Comparison of ENCODE assay signal across 16 cellular contexts in the genomic region with DNA sequence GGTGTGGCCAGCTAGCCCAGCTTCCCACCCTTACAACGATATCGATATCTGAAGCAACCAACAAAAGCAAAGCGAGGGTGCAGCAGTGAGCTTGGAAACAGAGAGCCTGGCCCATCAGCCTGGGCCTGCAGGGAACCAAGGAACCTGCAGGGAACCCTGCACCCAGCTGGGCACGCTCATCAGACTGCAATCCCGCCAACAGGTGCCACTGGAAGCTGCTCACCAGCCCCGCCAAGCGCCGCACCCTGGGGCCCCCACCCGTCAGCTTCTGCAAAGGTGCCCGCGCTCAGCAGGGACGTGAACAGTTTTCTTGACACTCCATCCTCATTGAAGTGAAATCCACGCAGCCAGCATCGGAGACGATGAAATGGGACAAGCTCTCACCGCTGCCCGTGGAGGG.
DNase-seq lines count a peak whose midpoint lies in the region; ATAC-seq, FAIRE-seq and TF ChIP-seq lines count a peak whose summit lies in the region.
"Had no signal": no experiment of that assay in that cellular context is flagged by ENCODE, and none has a peak within 500 bp of the region (broad histone marks: within the 10 kb centered on the region; RNA-seq: fewer than 3 reads in every experiment).

No MANE protein-coding gene starts in this region.

- DNase-seq in Right ventricle myocardium inferior (ENCODE audit: missing footprints) (peak; percentile 34), right atrium auricular region (ENCODE audit: low spot score) (no peak), HCT116 (ENCODE audit: low read depth, low spot score) (peak; percentile 45), NCI-H2171 treated with DMSO at 0.1 percent for 48 hours (lab: John Stamatoyannopoulos, UW) (peak; percentile 82), kidney (peak; percentile 44), NCI-H2081 (lab: John Stamatoyannopoulos, UW) (no peak), NCI-H187 treated with DMSO at 0.1 percent for 48 hours (lab: John Stamatoyannopoulos, UW) (no peak), NCI-H1694 treated with DMSO at 0.1 percent for 48 hours (lab: John Stamatoyannopoulos, UW) (no peak)
- DNase-seq: 8988T; Calu3; CD4-positive, alpha-beta memory T cell; DMS79 treated with DMSO at 0.1 percent for 48 hours; GF-D8; GOT3; H7 had no signal

- no peak for TF ChIP-seq CTCF in right atrium auricular region (IDR thresholded peaks at IDR 0.05)
- peak; percentile 43 to 52 (median 44); a peak in 3 of 6 replicates for TF ChIP-seq CTCF in HCT116 (IDR thresholded peaks at IDR 0.05 in 2 of 3, conservative IDR thresholded peaks at IDR 0.05 in 1 of 3; ENCODE audit: borderline replicate concordance in 1 of 3, insufficient read depth in 1 of 3, low read depth in 2 of 3, low read length in 2 of 3)
- no peak for TF ChIP-seq CTCF in kidney (IDR thresholded peaks at IDR 0.05; ENCODE audit: borderline replicate concordance, extremely low read depth, insufficient read depth)

- no peak for TF ChIP-seq POLR2A in HCT116 (IDR thresholded peaks at IDR 0.05; ENCODE audit: borderline replicate concordance, extremely low read depth, insufficient read depth, insufficient read length)

- H3K4me3 ChIP-seq in right atrium auricular region (no peak overlapping the region), HCT116 (replicated peaks in 1 of 2; ENCODE audit: low read depth in 1 of 2, low read length in 2 of 2) (no peak overlapping the region), kidney (ENCODE audit: low read length in 2 of 2) (no peak overlapping the region)
- H3K4me3 ChIP-seq: BLaER1 had no signal

- H3K4me2 ChIP-seq in HCT116 (ENCODE audit: low read length): no peak overlapping the region
- H3K4me2 ChIP-seq: BLaER1 had no signal

- H3K9ac ChIP-seq in HCT116 (ENCODE audit: low read length): no peak overlapping the region
- no peak overlapping the region for H3K9ac ChIP-seq in kidney (ENCODE audit: low read length in 2 of 2)
- H3K9ac ChIP-seq: BLaER1 had no signal

- no peaks in the 10 kb centered on the region for H3K9me3 ChIP-seq in right atrium auricular region
- no peaks in the 10 kb centered on the region for H3K9me3 ChIP-seq in HCT116 (ENCODE audit: control insufficient read depth in 1 of 2, insufficient read depth in 1 of 2, low read depth in 1 of 2, low read length in 2 of 2)
- H3K9me3 ChIP-seq in kidney (ENCODE audit: control insufficient read depth in 1 of 2, low read length in 2 of 2): no peaks in the 10 kb centered on the region
- H3K9me3 ChIP-seq: BLaER1 had no signal

- FAIRE-seq in kidney (lab: Jason Lieb, UNC): no peak

- CTCF ChIA-PET in HCT116 (lab: Charles Lee): interaction anchor here (1.0 to 5.9 kb wide), 3 partner anchors 11 to 31 kb away, joined by 4 to 20 read pairs (median 5); no protein-coding TSS in a partner anchor

- no TSS peak for BruUV-seq in HCT116 (replicated peaks; lab: Mats Ljungman, UMichigan)

- no peaks in the 10 kb centered on the region for H3K79me2 ChIP-seq in HCT116 (ENCODE audit: insufficient read depth, low read length)

- H3K27ac ChIP-seq in right atrium auricular region (no peak overlapping the region), HCT116 (ENCODE audit: low read depth, low read length) (no peak overlapping the region), kidney (ENCODE audit: low read depth in 2 of 2, low read length in 2 of 2) (no peak overlapping the region)
- H3K27ac ChIP-seq: BLaER1 had no signal

- POLR2A ChIA-PET in HCT116 (lab: Charles Lee): no interaction called here

- no peak overlapping the region for H2AFZ ChIP-seq in HCT116 (ENCODE audit: low read depth, low read length, poor library complexity, severe bottlenecking)

- H3K4me1 ChIP-seq in right atrium auricular region (no peaks in the 10 kb centered on the region), HCT116 (ENCODE audit: control insufficient read depth in 1 of 2, insufficient read depth in 2 of 2, low read length in 2 of 2) (no peaks in the 10 kb centered on the region; a peak in 1 of 4 replicates), kidney (ENCODE audit: control insufficient read depth in 1 of 2, insufficient read depth in 1 of 2, low read depth in 1 of 2, low read length in 2 of 2) (no peaks in the 10 kb centered on the region)

- H3K36me3 ChIP-seq in right atrium auricular region (no peaks in the 10 kb centered on the region), HCT116 (ENCODE audit: control insufficient read depth in 1 of 2, insufficient read depth in 2 of 2, low read length in 2 of 2) (no peaks in the 10 kb centered on the region), kidney (ENCODE audit: control insufficient read depth in 1 of 2, insufficient read depth in 2 of 2, low read length in 2 of 2) (no peaks in the 10 kb centered on the region)
- H3K36me3 ChIP-seq: BLaER1 had no signal

- H4K20me1 ChIP-seq in HCT116 (ENCODE audit: insufficient read depth): no peaks in the 10 kb centered on the region
- H4K20me1 ChIP-seq: BLaER1 had no signal

- peak; percentile 31; the same call in 1 of the 2 replicates for TF ChIP-seq RAD21 in HCT116 (IDR thresholded peaks at IDR 0.05; ENCODE audit: low read depth)

- intact Hi-C loops in Right ventricle myocardium inferior (cut with DNase I): no loop called here
- intact Hi-C loops in HCT116 (cut with micrococcal nuclease): no loop called here
- intact Hi-C loops in kidney (cut with DNase I): no loop called here

- RAD21 ChIA-PET in HCT116 (lab: Charles Lee; ENCODE audit: low non-redundant PET in 1 of 2, low total read pairs in 2 of 2, uncharacterized antibody in 2 of 2, unreplicated experiment in 2 of 2): no interaction called here

- no peak for ATAC-seq in Right ventricle myocardium inferior
- ATAC-seq in HCT116: peak; percentile 94

- no peaks in the 10 kb centered on the region for H3K27me3 ChIP-seq in right atrium auricular region
- H3K27me3 ChIP-seq in HCT116 (ENCODE audit: insufficient read depth, low read length): peaks cover 90% of the 10 kb centered on the region

- H3K9me2 ChIP-seq in HCT116 (ENCODE audit: insufficient read depth): no peaks in the 10 kb centered on the region

TF ChIP-seq in HCT116, 20 proteins besides CTCF, POLR2A, EP300 and RAD21:
- TF ChIP-seq, protein P1, sequence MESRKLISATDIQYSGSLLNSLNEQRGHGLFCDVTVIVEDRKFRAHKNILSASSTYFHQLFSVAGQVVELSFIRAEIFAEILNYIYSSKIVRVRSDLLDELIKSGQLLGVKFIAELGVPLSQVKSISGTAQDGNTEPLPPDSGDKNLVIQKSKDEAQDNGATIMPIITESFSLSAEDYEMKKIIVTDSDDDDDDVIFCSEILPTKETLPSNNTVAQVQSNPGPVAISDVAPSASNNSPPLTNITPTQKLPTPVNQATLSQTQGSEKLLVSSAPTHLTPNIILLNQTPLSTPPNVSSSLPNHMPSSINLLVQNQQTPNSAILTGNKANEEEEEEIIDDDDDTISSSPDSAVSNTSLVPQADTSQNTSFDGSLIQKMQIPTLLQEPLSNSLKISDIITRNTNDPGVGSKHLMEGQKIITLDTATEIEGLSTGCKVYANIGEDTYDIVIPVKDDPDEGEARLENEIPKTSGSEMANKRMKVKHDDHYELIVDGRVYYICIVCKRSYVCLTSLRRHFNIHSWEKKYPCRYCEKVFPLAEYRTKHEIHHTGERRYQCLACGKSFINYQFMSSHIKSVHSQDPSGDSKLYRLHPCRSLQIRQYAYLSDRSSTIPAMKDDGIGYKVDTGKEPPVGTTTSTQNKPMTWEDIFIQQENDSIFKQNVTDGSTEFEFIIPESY (IDR thresholded peaks at IDR 0.05; ENCODE audit: extremely low read depth, insufficient replicate concordance, low read length): no peak
- TF ChIP-seq, protein P2, sequence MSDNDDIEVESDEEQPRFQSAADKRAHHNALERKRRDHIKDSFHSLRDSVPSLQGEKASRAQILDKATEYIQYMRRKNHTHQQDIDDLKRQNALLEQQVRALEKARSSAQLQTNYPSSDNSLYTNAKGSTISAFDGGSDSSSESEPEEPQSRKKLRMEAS (IDR thresholded peaks at IDR 0.05): no peak
- TF ChIP-seq EZH2 (IDR thresholded peaks at IDR 0.05) (no peak), CEBPB (IDR thresholded peaks at IDR 0.05; ENCODE audit: low read depth) (no peak), SP1 (IDR thresholded peaks at IDR 0.05; ENCODE audit: low read depth) (no peak), CBX3 (IDR thresholded peaks at IDR 0.05; ENCODE audit: low read depth) (no peak), ZNF274 (IDR thresholded peaks at IDR 0.05; ENCODE audit: low read depth, low read length) (no peak), TCF7L2 (IDR thresholded peaks at IDR 0.05; ENCODE audit: borderline replicate concordance, extremely low read depth, insufficient read depth, insufficient read length) (no peak), FOSL1 (IDR thresholded peaks at IDR 0.05; ENCODE audit: low read depth) (no peak)
- TF ChIP-seq, protein P3, sequence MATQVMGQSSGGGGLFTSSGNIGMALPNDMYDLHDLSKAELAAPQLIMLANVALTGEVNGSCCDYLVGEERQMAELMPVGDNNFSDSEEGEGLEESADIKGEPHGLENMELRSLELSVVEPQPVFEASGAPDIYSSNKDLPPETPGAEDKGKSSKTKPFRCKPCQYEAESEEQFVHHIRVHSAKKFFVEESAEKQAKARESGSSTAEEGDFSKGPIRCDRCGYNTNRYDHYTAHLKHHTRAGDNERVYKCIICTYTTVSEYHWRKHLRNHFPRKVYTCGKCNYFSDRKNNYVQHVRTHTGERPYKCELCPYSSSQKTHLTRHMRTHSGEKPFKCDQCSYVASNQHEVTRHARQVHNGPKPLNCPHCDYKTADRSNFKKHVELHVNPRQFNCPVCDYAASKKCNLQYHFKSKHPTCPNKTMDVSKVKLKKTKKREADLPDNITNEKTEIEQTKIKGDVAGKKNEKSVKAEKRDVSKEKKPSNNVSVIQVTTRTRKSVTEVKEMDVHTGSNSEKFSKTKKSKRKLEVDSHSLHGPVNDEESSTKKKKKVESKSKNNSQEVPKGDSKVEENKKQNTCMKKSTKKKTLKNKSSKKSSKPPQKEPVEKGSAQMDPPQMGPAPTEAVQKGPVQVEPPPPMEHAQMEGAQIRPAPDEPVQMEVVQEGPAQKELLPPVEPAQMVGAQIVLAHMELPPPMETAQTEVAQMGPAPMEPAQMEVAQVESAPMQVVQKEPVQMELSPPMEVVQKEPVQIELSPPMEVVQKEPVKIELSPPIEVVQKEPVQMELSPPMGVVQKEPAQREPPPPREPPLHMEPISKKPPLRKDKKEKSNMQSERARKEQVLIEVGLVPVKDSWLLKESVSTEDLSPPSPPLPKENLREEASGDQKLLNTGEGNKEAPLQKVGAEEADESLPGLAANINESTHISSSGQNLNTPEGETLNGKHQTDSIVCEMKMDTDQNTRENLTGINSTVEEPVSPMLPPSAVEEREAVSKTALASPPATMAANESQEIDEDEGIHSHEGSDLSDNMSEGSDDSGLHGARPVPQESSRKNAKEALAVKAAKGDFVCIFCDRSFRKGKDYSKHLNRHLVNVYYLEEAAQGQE (IDR thresholded peaks at IDR 0.05; ENCODE audit: low read depth): no peak

Comparison
In these comparisons a context has a peak if more than half of its experiments do, and no peak if none do; other contexts are left out.
1. DNase-seq: peak in Right ventricle myocardium inferior (single experiment), HCT116 (single experiment), NCI-H2171 treated with DMSO at 0.1 percent for 48 hours (single experiment) and kidney (single experiment); none in right atrium auricular region (single experiment), NCI-H2081 (0 of 2), NCI-H187 treated with DMSO at 0.1 percent for 48 hours (single experiment) and NCI-H1694 treated with DMSO at 0.1 percent for 48 hours (single experiment).
2. CTCF ChIP-seq: peak in HCT116 (3 of 3); none in right atrium auricular region (0 of 2) and kidney (single experiment).